8 cellular contexts compared by ENCODE assay signal in genomic region chr4:17511950-17512795, GRCh38. TPM values are rescaled to one million over a fixed set of nuclear protein-coding genes. Genes with fewer than 3 reads are reported as not detected.
DNase-seq lines count a peak whose midpoint lies in the region; ATAC-seq and TF ChIP-seq lines count a peak whose summit lies in the region.

QDPR (minus strand) TSS chr4:17512090; CDS start chr4:17512054, 36 bp downstream.

- H3K4me1 ChIP-seq in heart left ventricle: peaks cover 0 to 21% (median 18%) of the 10 kb centered on the region in 12 donors

- DNase-seq in GDM1 (lab: John Stamatoyannopoulos, UW): peak; percentile 71
- peak; percentile 14 for DNase-seq in KG1 (lab: John Stamatoyannopoulos, UW)
- DNase-seq in T follicular helper cell (ENCODE audit: low read depth): peak; percentile 56
- DNase-seq in activated naive CD8-positive, alpha-beta T cell treated with anti-CD3 and anti-CD28 coated beads, Interleukin-2, amount 50 U/mL, for 24 hours: peak; percentile 86
- peak; percentile 84 to 93 (median 88) for DNase-seq in heart left ventricle
- peak; percentile 79 to 98 (median 87) for DNase-seq in posterior cingulate gyrus
- peak; percentile 82 for DNase-seq in type B pancreatic cell (ENCODE audit: extremely low spot score, unreplicated experiment)

- 1 to 3% (median 1%) methylated on average over 23 to 65 of the region's 65 CpGs for WGBS in heart left ventricle, 4 donors

- H3K27me3 Mint-ChIP-seq in activated naive CD8-positive, alpha-beta T cell treated with anti-CD3 and anti-CD28 coated beads, Interleukin-2, amount 50 U/mL, for 24 hours: peaks cover 3% of the 10 kb centered on the region
- peaks cover 30% of the 10 kb centered on the region for H3K27me3 Mint-ChIP-seq in type B pancreatic cell

- H3K4me3 Mint-ChIP-seq in activated naive CD8-positive, alpha-beta T cell treated with anti-CD3 and anti-CD28 coated beads, Interleukin-2, amount 50 U/mL, for 24 hours: peak within 1 kb of the TSS; percentile 99
- H3K4me3 Mint-ChIP-seq in type B pancreatic cell: peak within 1 kb of the TSS; percentile 95

- peak within 1 kb of the TSS; percentile 69 to 92 (median 82) for H3K4me3 ChIP-seq in heart left ventricle

- no peak for TF ChIP-seq POLR2A in heart left ventricle (IDR thresholded peaks at IDR 0.05)

- TF ChIP-seq CTCF in heart left ventricle (IDR thresholded peaks at IDR 0.05): peak in 10 of 12 donors; percentile 20 to 76 (median 48)
- TF ChIP-seq CTCF in type B pancreatic cell (conservative IDR thresholded peaks at IDR 0.05): peak; percentile 47

- no peaks in the 10 kb centered on the region for H3K9me3 Mint-ChIP-seq in activated naive CD8-positive, alpha-beta T cell treated with anti-CD3 and anti-CD28 coated beads, Interleukin-2, amount 50 U/mL, for 24 hours
- H3K9me3 Mint-ChIP-seq in type B pancreatic cell: no peaks in the 10 kb centered on the region

- peaks cover 34% of the 10 kb centered on the region for H3K4me1 Mint-ChIP-seq in activated naive CD8-positive, alpha-beta T cell treated with anti-CD3 and anti-CD28 coated beads, Interleukin-2, amount 50 U/mL, for 24 hours
- H3K4me1 Mint-ChIP-seq in type B pancreatic cell (ENCODE audit: unreplicated experiment): peaks cover 37% of the 10 kb centered on the region

- intact Hi-C loops in heart left ventricle (cut with DNase I): loop anchor here in 2 of 10 donors (5.0 kb wide), 1 partner anchor 65 kb away; the partner anchor contains the start of gene LAP3 (in 2 of the 2)
- intact Hi-C loops in posterior cingulate gyrus (cut with DNase I): loop anchor here (2.0 kb wide), 1 partner anchor 31 kb away; no protein-coding TSS in a partner anchor

- H3K36me3 ChIP-seq in heart left ventricle: peaks cover 0 to 23% (median 15%) of the 10 kb centered on the region in 9 donors

- H3K27ac Mint-ChIP-seq in activated naive CD8-positive, alpha-beta T cell treated with anti-CD3 and anti-CD28 coated beads, Interleukin-2, amount 50 U/mL, for 24 hours: peak within 1 kb of the TSS; percentile 97
- H3K27ac Mint-ChIP-seq in type B pancreatic cell: peak within 1 kb of the TSS; percentile 83

- no peaks in the 10 kb centered on the region for H3K9me3 ChIP-seq in heart left ventricle

- H3K27ac ChIP-seq in heart left ventricle: peak within 1 kb of the TSS; percentile 9 to 84 (median 78)

- peaks cover 25% of the 10 kb centered on the region for H3K36me3 Mint-ChIP-seq in activated naive CD8-positive, alpha-beta T cell treated with anti-CD3 and anti-CD28 coated beads, Interleukin-2, amount 50 U/mL, for 24 hours (ENCODE audit: low read depth)
- H3K36me3 Mint-ChIP-seq in type B pancreatic cell: peaks cover 4% of the 10 kb centered on the region

- peak; percentile 97 for ATAC-seq in GM21723 (IDR thresholded peaks at IDR 0.05; ENCODE audit: unreplicated experiment)
- peak; percentile 97 for ATAC-seq in activated naive CD8-positive, alpha-beta T cell treated with anti-CD3 and anti-CD28 coated beads, Interleukin-2, amount 50 U/mL, for 24 hours
- ATAC-seq in heart left ventricle: peak; percentile 89 to 97 (median 96)

- peaks cover 0 to 2% (median 0%) of the 10 kb centered on the region in 9 donors for H3K27me3 ChIP-seq in heart left ventricle

RNA-seq across cellular contexts. Expression of gene QDPR, which starts in this region (rescaled TPM):
- total RNA-seq in heart left ventricle: 10 to 100 TPM; 22.7 to 66.2 (median 42.5) TPM
- polyA plus RNA-seq in heart left ventricle: 10 to 100 TPM; 25.8 to 44.3 TPM
- total RNA-seq in type B pancreatic cell (ENCODE audit: low replicate concordance): 50.2 and 52.4 TPM in 2 replicates

Comparison
In these comparisons a context has a peak if more than half of its experiments do, and no peak if none do; other contexts are left out.
1. Peak in every context shown above with its lines: DNase-seq, ATAC-seq, H3K4me3 ChIP-seq and H3K27ac ChIP-seq.
2. DNase-seq: peak in every context shown above with its lines; median percentile 88 in heart left ventricle; 87 in posterior cingulate gyrus; 86 in activated naive CD8-positive, alpha-beta T cell treated with anti-CD3 and anti-CD28 coated beads, Interleukin-2, amount 50 U/mL, for 24 hours; 82 in type B pancreatic cell; 71 in GDM1; 56 in T follicular helper cell; 14 in KG1.